In genomic region chr5:87410941-87411340, GRCh38 we compare ENCODE assay signal across 10 cellular contexts. TPM values are rescaled to one million over a fixed set of nuclear protein-coding genes. Genes with fewer than 3 reads are reported as not detected.
DNase-seq lines count a peak whose midpoint lies in the region; ATAC-seq and TF ChIP-seq lines count a peak whose summit lies in the region.
"Had no signal": no experiment of that assay in that cellular context is flagged by ENCODE, and none has a peak within 500 bp of the region (broad histone marks: within the 10 kb centered on the region; RNA-seq: fewer than 3 reads in every experiment).

No MANE protein-coding gene starts in this region.

- DNase-seq in activated CD4-positive, alpha-beta T cell treated with anti-CD3 and anti-CD28 coated beads, Interleukin-2, amount 10 ng/mL, durations not matched to agents 7 days and 5 days: no peak
- DNase-seq in activated CD4-positive, alpha-beta T cell treated with anti-CD3 and anti-CD28 coated beads for 48 hours: no peak
- DNase-seq in SK-N-MC (ENCODE audit: low read depth, low spot score) (no peak), fibroblast of gingiva (ENCODE audit: low read depth) (peak; percentile 87), smooth muscle cell (lab: John Stamatoyannopoulos, UW; ENCODE audit: unreplicated experiment) (no peak), NCI-H82 (lab: John Stamatoyannopoulos, UW) (no peak)
- no peak for DNase-seq in stimulated activated CD8-positive, alpha-beta memory T cell treated with anti-CD3 and anti-CD28 coated beads, Interleukin-4, amount 100 ng/mL, for 48 hours
- DNase-seq: left ventricle myocardium superior, NCI-H345 had no signal

- peak overlapping the region; percentile 88 for H3K4me2 ChIP-seq in smooth muscle cell

- H3K36me3 ChIP-seq in SK-N-MC (ENCODE audit: insufficient read depth, low read length): peaks cover 51% of the 10 kb centered on the region
- H3K36me3 ChIP-seq in smooth muscle cell (ENCODE audit: low read depth): peaks cover 12% of the 10 kb centered on the region

- H3K79me2 ChIP-seq in smooth muscle cell (ENCODE audit: low read depth): peaks cover 28% of the 10 kb centered on the region

- peak overlapping the region; percentile 97 for H3K9ac ChIP-seq in SK-N-MC (ENCODE audit: insufficient read length)
- no peak overlapping the region for H3K9ac ChIP-seq in smooth muscle cell (ENCODE audit: low read depth)

- ATAC-seq in HG02759 (IDR thresholded peaks at IDR 0.05; ENCODE audit: unreplicated experiment): no peak
- ATAC-seq: left ventricle myocardium superior had no signal

- WGBS in smooth muscle cell (ENCODE audit: low lambda C conversion rate): 90% methylated on average over 2 of the region's 2 CpGs

- no peak for TF ChIP-seq CTCF in smooth muscle cell (IDR thresholded peaks at IDR 0.05; ENCODE audit: borderline replicate concordance, insufficient read depth, poor library complexity, severe bottlenecking)

- no peaks in the 10 kb centered on the region for H3K27me3 ChIP-seq in smooth muscle cell (ENCODE audit: low read depth)

- peak overlapping the region; percentile 65 for H3K4me3 Mint-ChIP-seq in activated CD4-positive, alpha-beta T cell treated with anti-CD3 and anti-CD28 coated beads, Interleukin-2, amount 10 ng/mL, durations not matched to agents 7 days and 5 days

- H3K36me3 Mint-ChIP-seq in activated CD4-positive, alpha-beta T cell treated with anti-CD3 and anti-CD28 coated beads, Interleukin-2, amount 10 ng/mL, durations not matched to agents 7 days and 5 days (ENCODE audit: low read depth): peaks cover 48% of the 10 kb centered on the region

- H3K27ac ChIP-seq in SK-N-MC: no peak overlapping the region
- H3K27ac ChIP-seq in smooth muscle cell (ENCODE audit: low read depth): peak overlapping the region; percentile 89

- H4K20me1 ChIP-seq in smooth muscle cell (ENCODE audit: low read depth): peaks cover 13% of the 10 kb centered on the region

- peak overlapping the region; percentile 74 for H3K27ac Mint-ChIP-seq in activated CD4-positive, alpha-beta T cell treated with anti-CD3 and anti-CD28 coated beads, Interleukin-2, amount 10 ng/mL, durations not matched to agents 7 days and 5 days

- CTCF ChIA-PET in activated CD4-positive, alpha-beta T cell treated with anti-CD3 and anti-CD28 coated beads, Interleukin-2, amount 10 ng/mL, durations not matched to agents 7 days and 5 days (lab: Charles Lee): interaction anchor here (1.7 kb wide), 1 partner anchor 11 kb away, joined by 9 read pairs; no protein-coding TSS in a partner anchor

- no peaks in the 10 kb centered on the region for H3K9me3 Mint-ChIP-seq in activated CD4-positive, alpha-beta T cell treated with anti-CD3 and anti-CD28 coated beads, Interleukin-2, amount 10 ng/mL, durations not matched to agents 7 days and 5 days

- POLR2A ChIA-PET in activated CD4-positive, alpha-beta T cell treated with anti-CD3 and anti-CD28 coated beads, Interleukin-2, amount 10 ng/mL, durations not matched to agents 7 days and 5 days (lab: Charles Lee): interaction anchor here (0.6 kb wide), 1 partner anchor 377 kb away, joined by 3 read pairs; no protein-coding TSS in a partner anchor

- H3K4me3 ChIP-seq in SK-N-MC (peak overlapping the region; percentile 99), smooth muscle cell (peak overlapping the region; percentile 75)

- no peaks in the 10 kb centered on the region for H3F3A ChIP-seq in smooth muscle cell (ENCODE audit: low read depth)

- peaks cover 16% of the 10 kb centered on the region for H3K4me1 ChIP-seq in smooth muscle cell (ENCODE audit: low read depth)

- H3K9me3 ChIP-seq in SK-N-MC (ENCODE audit: low read depth, low read length) (no peaks in the 10 kb centered on the region), smooth muscle cell (replicated peaks; ENCODE audit: low read depth) (no peaks in the 10 kb centered on the region)

- peaks cover 56% of the 10 kb centered on the region for H3K4me1 Mint-ChIP-seq in activated CD4-positive, alpha-beta T cell treated with anti-CD3 and anti-CD28 coated beads, Interleukin-2, amount 10 ng/mL, durations not matched to agents 7 days and 5 days

- no peak overlapping the region for H2AFZ ChIP-seq in smooth muscle cell (ENCODE audit: low read depth)

- no peaks in the 10 kb centered on the region for H3K27me3 Mint-ChIP-seq in activated CD4-positive, alpha-beta T cell treated with anti-CD3 and anti-CD28 coated beads, Interleukin-2, amount 10 ng/mL, durations not matched to agents 7 days and 5 days

RNA-seq across cellular contexts. Expression of gene CCNH, which starts 1.8 kb away (rescaled TPM):
- total RNA-seq in activated CD4-positive, alpha-beta T cell treated with anti-CD3 and anti-CD28 coated beads, Interleukin-2, amount 10 ng/mL, durations not matched to agents 7 days and 5 days: 10 to 100 TPM; 43.1 to 57.6 TPM
- 96.7 and 97.0 TPM in 2 replicates for total RNA-seq in smooth muscle cell
- 33.2 and 36.8 TPM in 2 replicates for polyA plus RNA-seq in smooth muscle cell
